ENCODE assay signal across 17 cellular contexts in genomic region chr20:58619847-58620431, GRCh38. TPM values are rescaled to one million over a fixed set of nuclear protein-coding genes. Genes with fewer than 3 reads are reported as not detected.
DNase-seq lines count a peak whose midpoint lies in the region; ATAC-seq and TF ChIP-seq lines count a peak whose summit lies in the region.
"Had no signal": no experiment of that assay in that cellular context is flagged by ENCODE, and none has a peak within 500 bp of the region (broad histone marks: within the 10 kb centered on the region; RNA-seq: fewer than 3 reads in every experiment).

No MANE protein-coding gene starts in this region.

- H3K79me2 ChIP-seq in H9 (ENCODE audit: insufficient read depth, low read length) = no peaks in the 10 kb centered on the region

- H2BK12ac ChIP-seq in H9 (ENCODE audit: insufficient read length, low read depth, low read length) = no peak overlapping the region

- TF ChIP-seq CTCF in H9 (conservative IDR thresholded peaks at IDR 0.05) = no peak
- no peak for TF ChIP-seq CTCF in endothelial cell (IDR thresholded peaks at IDR 0.05; ENCODE audit: unreplicated experiment)

- H3T11ph ChIP-seq in H9 (ENCODE audit: low read length) = no peak overlapping the region

- H3K27ac Mint-ChIP-seq in H9 = peak overlapping the region in 1 of 3 experiments; percentile 80; a peak in 4 of 7 replicates
- H3K27ac Mint-ChIP-seq in endothelial cell (ENCODE audit: unreplicated experiment) = no peak overlapping the region
- H3K27ac Mint-ChIP-seq: CD4-positive, CD25-positive, alpha-beta regulatory T cell had no signal

- H4K5ac ChIP-seq in H9 (ENCODE audit: insufficient read length, low read depth, low read length) = no peak overlapping the region

- DNase-seq in A172 (ENCODE audit: low spot score) = peak; percentile 21
- peak; percentile 62 for DNase-seq in H9
- DNase-seq in endothelial cell (ENCODE audit: low spot score) = no peak
- no peak for DNase-seq in stimulated activated naive CD8-positive, alpha-beta T cell treated with anti-CD3 and anti-CD28 coated beads, Interleukin-15, Interleukin-2, amounts not matched to agents 100 U/mL and 50 U/mL, for 24 hours
- no peak for DNase-seq in SKM-1 treated with dmso at 0.1 percent for 144 hours (lab: John Stamatoyannopoulos, UW; ENCODE audit: unreplicated experiment)
- DNase-seq: activated naive CD4-positive, alpha-beta T cell treated with Interleukin-2 at 50 U/mL for 16 hours; activated T-cell treated with anti-CD3 and anti-CD28 coated beads for 4 hours; CD4-positive, CD25-positive, alpha-beta regulatory T cell; DND-41; left lung; NCI-H1436; right lobe of liver; SK-N-SH; upper lobe of right lung had no signal

- H2BK5ac ChIP-seq in H9 (ENCODE audit: insufficient read length, low read length) = no peak overlapping the region

- no peak overlapping the region for H3K23ac ChIP-seq in H9 (ENCODE audit: insufficient read length, low read depth, low read length)

- H3K36me3 Mint-ChIP-seq in H9 (ENCODE audit: insufficient read depth in 1 of 3, low read depth in 3 of 3) = peaks cover 4 to 32% (median 6%) of the 10 kb centered on the region in 3 experiments; a peak in 6 of 7 replicates
- peaks cover 8% of the 10 kb centered on the region for H3K36me3 Mint-ChIP-seq in endothelial cell (ENCODE audit: low read depth, unreplicated experiment)
- H3K36me3 Mint-ChIP-seq: CD4-positive, CD25-positive, alpha-beta regulatory T cell had no signal

- 0 out of 5 replicates have a peak overlapping the region, but pooled peaks of 1 of the 2 experiments have one; percentile 2 for H3K4me3 Mint-ChIP-seq in H9
- H3K4me3 Mint-ChIP-seq in endothelial cell (ENCODE audit: unreplicated experiment) = peak overlapping the region; percentile 43
- H3K4me3 Mint-ChIP-seq: CD4-positive, CD25-positive, alpha-beta regulatory T cell had no signal

- no peak overlapping the region for H3K56ac ChIP-seq in H9 (ENCODE audit: insufficient read length, low read depth, low read length)

- H3K27ac ChIP-seq in H9 (ENCODE audit: insufficient read length, low read depth, low read length) = no peak overlapping the region
- H3K27ac ChIP-seq: left lung, right lobe of liver, upper lobe of right lung had no signal

- peaks cover 15% of the 10 kb centered on the region for H3K9me3 ChIP-seq in H9 (ENCODE audit: control insufficient read depth, low read depth, low read length)
- H3K9me3 ChIP-seq: left lung, right lobe of liver, upper lobe of right lung had no signal

- no peaks in the 10 kb centered on the region for H3K4me1 ChIP-seq in H9 (ENCODE audit: insufficient read depth, low read length)
- H3K4me1 ChIP-seq: left lung, right lobe of liver, upper lobe of right lung had no signal

- H2AFZ ChIP-seq in H9 (ENCODE audit: low read length) = no peak overlapping the region

- no peaks in the 10 kb centered on the region; the same call in 1 of the 2 replicates for H3K27me3 ChIP-seq in H9 (ENCODE audit: insufficient read depth, low read length)
- H3K27me3 ChIP-seq: right lobe of liver had no signal

- H3K18ac ChIP-seq in H9 (ENCODE audit: insufficient read length, low read depth, low read length) = no peak overlapping the region

- no peak overlapping the region for H3K9ac ChIP-seq in H9 (ENCODE audit: extremely low read depth, insufficient read length, low read length)
- H3K9ac ChIP-seq: SK-N-SH had no signal

- H3K4me1 Mint-ChIP-seq in H9 (peaks cover 15 to 16% of the 10 kb centered on the region in 2 experiments), endothelial cell (ENCODE audit: unreplicated experiment) (peaks cover 5% of the 10 kb centered on the region)
- H3K4me1 Mint-ChIP-seq: CD4-positive, CD25-positive, alpha-beta regulatory T cell had no signal

- H4K20me1 ChIP-seq in H9 (ENCODE audit: control insufficient read depth, insufficient read depth, insufficient read length) = no peaks in the 10 kb centered on the region

- H3K4me2 ChIP-seq in H9 (ENCODE audit: insufficient read depth, insufficient read length, low read length) = no peak overlapping the region
- H3K4me2 ChIP-seq: SK-N-SH had no signal

- WGBS in H9 (ENCODE audit: extremely low coverage, insufficient read length, low lambda C conversion rate) = no CpG with 5 or more reads among the region's 11 CpGs

- H3K23me2 ChIP-seq in H9 (ENCODE audit: insufficient read length, low read depth, low read length, poor library complexity, severe bottlenecking) = no peaks in the 10 kb centered on the region

- H2BK15ac ChIP-seq in H9 (ENCODE audit: low read depth, low read length) = no peak overlapping the region

- H2BK20ac ChIP-seq in H9 (ENCODE audit: low read depth, low read length, poor library complexity, severe bottlenecking) = no peak overlapping the region

- H3K79me1 ChIP-seq in H9 (ENCODE audit: insufficient read depth, low read depth, low read length, poor library complexity, severe bottlenecking) = no peaks in the 10 kb centered on the region

- no peak overlapping the region for H4K8ac ChIP-seq in H9 (replicated peaks; ENCODE audit: insufficient read length, low read depth, low read length)

- ATAC-seq in stimulated activated naive CD8-positive, alpha-beta T cell treated with anti-CD3 and anti-CD28 coated beads, Interleukin-15, Interleukin-2, amounts not matched to agents 100 U/mL and 50 U/mL, for 24 hours = no peak
- no peak for ATAC-seq in GM21619 (IDR thresholded peaks at IDR 0.05; ENCODE audit: unreplicated experiment)
- ATAC-seq in HG03469 (IDR thresholded peaks at IDR 0.05; ENCODE audit: unreplicated experiment) = no peak
- ATAC-seq: left lung, right lobe of liver, upper lobe of right lung had no signal

- H4K91ac ChIP-seq in H9 (ENCODE audit: insufficient read length, low read depth, low read length) = no peak overlapping the region

- no peak overlapping the region for H3K14ac ChIP-seq in H9 (ENCODE audit: insufficient read depth, low read length)

- peaks cover 10 to 40% of the 10 kb centered on the region in 2 experiments for H3K9me3 Mint-ChIP-seq in H9
- H3K9me3 Mint-ChIP-seq in endothelial cell (ENCODE audit: unreplicated experiment) = no peaks in the 10 kb centered on the region

- no peak overlapping the region for H2BK120ac ChIP-seq in H9 (ENCODE audit: low read depth, low read length, poor library complexity, severe bottlenecking)

- H2AK5ac ChIP-seq in H9 (ENCODE audit: insufficient read length, low read length) = no peak overlapping the region

- no peak overlapping the region for H3K4ac ChIP-seq in H9 (ENCODE audit: low read depth, low read length)

- H3K27me3 Mint-ChIP-seq in H9 (ENCODE audit: low read depth) (peaks cover 45% of the 10 kb centered on the region), endothelial cell (ENCODE audit: unreplicated experiment) (peaks cover 7% of the 10 kb centered on the region)

TF ChIP-seq in PFSK-1, 5 proteins besides CTCF, POLR2A, EP300 and RAD21:
- TF ChIP-seq FOXP2 (optimal IDR thresholded peaks at IDR 0.05; ENCODE audit: borderline replicate concordance, extremely low read depth, extremely low read length, insufficient read depth) = no peak
- TF ChIP-seq POLR2AphosphoS5 (IDR thresholded peaks at IDR 0.05; ENCODE audit: low read depth, low read length) = peak; percentile 60; the same call in 1 of the 2 replicates

RNA-seq across cellular contexts. Expression of gene STX16, which starts 31.1 kb away (rescaled TPM):
- total RNA-seq in A172 (2014; rRNA removed; shearing (Covaris generic)) = 10.9 and 13.5 TPM in 2 replicates
- total RNA-seq in H9 (2021) (81.4 and 87.8 TPM in 2 replicates), endothelial cell (ENCODE audit: unreplicated experiment) (77.9 TPM)
- polyA plus RNA-seq in PFSK-1 (2012; ENCODE audit: insufficient read length, low read depth) = 60.1 TPM

Comparison
In these comparisons a context has a peak if more than half of its experiments do, and no peak if none do; other contexts are left out.
1. DNase-seq: peak in A172 (single experiment) and H9 (single experiment); none in endothelial cell (single experiment), stimulated activated naive CD8-positive, alpha-beta T cell treated with anti-CD3 and anti-CD28 coated beads, Interleukin-15, Interleukin-2, amounts not matched to agents 100 U/mL and 50 U/mL, for 24 hours (single experiment) and SKM-1 treated with dmso at 0.1 percent for 144 hours (single experiment).